ENCODE assay signal across 1 cellular context in genomic region chr5:180850434-180851078, GRCh38.
TF ChIP-seq lines count a peak whose summit lies in the region.

No MANE protein-coding gene starts in this region.

TF ChIP-seq in K562, 482 proteins besides CTCF, POLR2A, EP300 and RAD21 (continued from another document):
- TF ChIP-seq, protein P1, sequence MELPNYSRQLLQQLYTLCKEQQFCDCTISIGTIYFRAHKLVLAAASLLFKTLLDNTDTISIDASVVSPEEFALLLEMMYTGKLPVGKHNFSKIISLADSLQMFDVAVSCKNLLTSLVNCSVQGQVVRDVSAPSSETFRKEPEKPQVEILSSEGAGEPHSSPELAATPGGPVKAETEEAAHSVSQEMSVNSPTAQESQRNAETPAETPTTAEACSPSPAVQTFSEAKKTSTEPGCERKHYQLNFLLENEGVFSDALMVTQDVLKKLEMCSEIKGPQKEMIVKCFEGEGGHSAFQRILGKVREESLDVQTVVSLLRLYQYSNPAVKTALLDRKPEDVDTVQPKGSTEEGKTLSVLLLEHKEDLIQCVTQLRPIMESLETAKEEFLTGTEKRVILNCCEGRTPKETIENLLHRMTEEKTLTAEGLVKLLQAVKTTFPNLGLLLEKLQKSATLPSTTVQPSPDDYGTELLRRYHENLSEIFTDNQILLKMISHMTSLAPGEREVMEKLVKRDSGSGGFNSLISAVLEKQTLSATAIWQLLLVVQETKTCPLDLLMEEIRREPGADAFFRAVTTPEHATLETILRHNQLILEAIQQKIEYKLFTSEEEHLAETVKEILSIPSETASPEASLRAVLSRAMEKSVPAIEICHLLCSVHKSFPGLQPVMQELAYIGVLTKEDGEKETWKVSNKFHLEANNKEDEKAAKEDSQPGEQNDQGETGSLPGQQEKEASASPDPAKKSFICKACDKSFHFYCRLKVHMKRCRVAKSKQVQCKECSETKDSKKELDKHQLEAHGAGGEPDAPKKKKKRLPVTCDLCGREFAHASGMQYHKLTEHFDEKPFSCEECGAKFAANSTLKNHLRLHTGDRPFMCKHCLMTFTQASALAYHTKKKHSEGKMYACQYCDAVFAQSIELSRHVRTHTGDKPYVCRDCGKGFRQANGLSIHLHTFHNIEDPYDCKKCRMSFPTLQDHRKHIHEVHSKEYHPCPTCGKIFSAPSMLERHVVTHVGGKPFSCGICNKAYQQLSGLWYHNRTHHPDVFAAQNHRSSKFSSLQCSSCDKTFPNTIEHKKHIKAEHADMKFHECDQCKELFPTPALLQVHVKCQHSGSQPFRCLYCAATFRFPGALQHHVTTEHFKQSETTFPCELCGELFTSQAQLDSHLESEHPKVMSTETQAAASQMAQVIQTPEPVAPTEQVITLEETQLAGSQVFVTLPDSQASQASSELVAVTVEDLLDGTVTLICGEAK (IDR thresholded peaks at IDR 0.05): no peak
- TF ChIP-seq, protein P1 (CRISPR knock-in tag; IDR thresholded peaks at IDR 0.05): no peak
- no peak for TF ChIP-seq CREB3 (tag; conservative IDR thresholded peaks at IDR 0.05; ENCODE audit: low read depth)
- TF ChIP-seq REST (CRISPR knock-in tag; IDR thresholded peaks at IDR 0.05; ENCODE audit: low read depth): no peak
- TF ChIP-seq ZNF408 (CRISPR knock-in tag; IDR thresholded peaks at IDR 0.05; ENCODE audit: low read depth): no peak
- TF ChIP-seq HMG20B (CRISPR knock-in tag; IDR thresholded peaks at IDR 0.05): no peak
- TF ChIP-seq SP2 (IDR thresholded peaks at IDR 0.05; ENCODE audit: extremely low read depth, low read depth, low read length, poor library complexity, severe bottlenecking): no peak
- peak; percentile 76 for TF ChIP-seq ZNF280A (IDR thresholded peaks at IDR 0.05; ENCODE audit: low read depth, partially characterized antibody)
- TF ChIP-seq, protein P2, sequence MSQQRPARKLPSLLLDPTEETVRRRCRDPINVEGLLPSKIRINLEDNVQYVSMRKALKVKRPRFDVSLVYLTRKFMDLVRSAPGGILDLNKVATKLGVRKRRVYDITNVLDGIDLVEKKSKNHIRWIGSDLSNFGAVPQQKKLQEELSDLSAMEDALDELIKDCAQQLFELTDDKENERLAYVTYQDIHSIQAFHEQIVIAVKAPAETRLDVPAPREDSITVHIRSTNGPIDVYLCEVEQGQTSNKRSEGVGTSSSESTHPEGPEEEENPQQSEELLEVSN (IDR thresholded peaks at IDR 0.05; ENCODE audit: borderline replicate concordance in 1 of 2, extremely low read depth in 1 of 2, insufficient read depth in 1 of 2, insufficient read length in 1 of 2, low read depth in 1 of 2, low read length in 1 of 2, poor library complexity in 1 of 2, severe bottlenecking in 1 of 2): no peak
- TF ChIP-seq ZNF75A (CRISPR knock-in tag; IDR thresholded peaks at IDR 0.05): peak; percentile 92
